8 cellular contexts compared by ENCODE assay signal in genomic region chr9:105244996-105245719, GRCh38. TPM values are rescaled to one million over a fixed set of nuclear protein-coding genes. Genes with fewer than 3 reads are reported as not detected.
DNase-seq lines count a peak whose midpoint lies in the region; ATAC-seq and TF ChIP-seq lines count a peak whose summit lies in the region.

No MANE protein-coding gene starts in this region.

- H3K36me3 ChIP-seq in iPS DF 6.9 (ENCODE audit: control insufficient read depth, insufficient read depth, low read length): no peaks in the 10 kb centered on the region
- H3K36me3 ChIP-seq in sigmoid colon: no peaks in the 10 kb centered on the region

- TF ChIP-seq CTCF in astrocyte of the spinal cord (IDR thresholded peaks at IDR 0.05; ENCODE audit: low read depth, low read length) (peak; percentile 23), sigmoid colon (IDR thresholded peaks at IDR 0.05) (no peak)

- no peak overlapping the region for H3K27ac ChIP-seq in iPS DF 6.9 (ENCODE audit: low read length)
- peak overlapping the region; percentile 78 to 84 (median 82) for H3K27ac ChIP-seq in sigmoid colon

- TF ChIP-seq EP300 in sigmoid colon (IDR thresholded peaks at IDR 0.05): no peak

- peak overlapping the region; percentile 78 for H3K4me3 ChIP-seq in astrocyte of the spinal cord (ENCODE audit: low read depth, low read length)
- H3K4me3 ChIP-seq in iPS DF 6.9 (ENCODE audit: low read length): peak overlapping the region; percentile 66; the same call in 1 of the 2 replicates
- peak overlapping the region; percentile 72 to 92 (median 84) for H3K4me3 ChIP-seq in sigmoid colon

- WGBS in iPS DF 6.9 (ENCODE audit: insufficient coverage, insufficient read length): no CpG with 5 or more reads among the region's 53 CpGs
- WGBS in sigmoid colon, 2 donors: 0 to 1% methylated on average over 53 of the region's 53 CpGs

- in situ Hi-C loops in astrocyte of the spinal cord (cut with HindIII; ENCODE audit: low sequenced_read_pairs): no loop called here

- no peaks in the 10 kb centered on the region for H3K9me3 ChIP-seq in iPS DF 6.9 (ENCODE audit: control insufficient read depth, insufficient read depth, low read length)
- no peaks in the 10 kb centered on the region for H3K9me3 ChIP-seq in sigmoid colon

- DNase-seq in DMS53 treated with DMSO at 0.1 percent for 48 hours (lab: John Stamatoyannopoulos, UW; ENCODE audit: unreplicated experiment) (peak; percentile 42), M059J (ENCODE audit: low read depth) (peak; percentile 61), T-helper 2 cell (peak; percentile 8 to 56 (median 33)), astrocyte of the spinal cord (ENCODE audit: low read depth, low spot score) (no peak), iPS DF 6.9 (ENCODE audit: low read depth, low spot score) (peak; percentile 54), sigmoid colon (peak; percentile 73), hepatic stellate cell (ENCODE audit: low spot score) (no peak)

- H3K27me3 ChIP-seq in iPS DF 6.9 (ENCODE audit: control insufficient read depth, insufficient read depth, low read length): no peaks in the 10 kb centered on the region
- no peaks in the 10 kb centered on the region for H3K27me3 ChIP-seq in sigmoid colon

- peaks cover 3% of the 10 kb centered on the region; the same call in 1 of the 2 replicates for H3K4me1 ChIP-seq in iPS DF 6.9 (ENCODE audit: control insufficient read depth, insufficient read depth, low read length)
- H3K4me1 ChIP-seq in sigmoid colon: peaks cover 0 to 31% (median 18%) of the 10 kb centered on the region in 4 donors

- TF ChIP-seq POLR2A in sigmoid colon (IDR thresholded peaks at IDR 0.05): no peak

- intact Hi-C loops in sigmoid colon (cut with DNase I): loop anchor here (1.0 to 10.0 kb wide), 7 partner anchors 88 to 380 kb away; partner anchors contain the start of gene ABCA1

- ATAC-seq in GM21786 (IDR thresholded peaks at IDR 0.05; ENCODE audit: unreplicated experiment): peak; percentile 21

RNA-seq across cellular contexts. Expression of gene SLC44A1, which starts 0.7 kb away (rescaled TPM):
- 46.1 and 55.4 TPM in 2 replicates for total RNA-seq in M059J (2014; rRNA removed; shearing (Covaris generic))
- total RNA-seq in sigmoid colon: 10 to 100 TPM; 19.7 to 35.4 (median 26.0) TPM
- 10 to 100 TPM; 11.4 to 27.0 (median 12.3) TPM for polyA plus RNA-seq in sigmoid colon

Comparison
In these comparisons a context has a peak if more than half of its experiments do, and no peak if none do; other contexts are left out.
1. DNase-seq: peak in DMS53 treated with DMSO at 0.1 percent for 48 hours (single experiment), M059J (single experiment), T-helper 2 cell (5 of 5), iPS DF 6.9 (single experiment) and sigmoid colon (single experiment); none in astrocyte of the spinal cord (single experiment) and hepatic stellate cell (single experiment).
2. Peak in every context shown above with its lines, with median percentiles within 50 percentile points of each other: H3K4me3 ChIP-seq.